27 cellular contexts compared by ENCODE assay signal in genomic region chr10:68895041-68895440, GRCh38.
"Had no signal": no experiment of that assay in that cellular context is flagged by ENCODE, and none has a peak within 500 bp of the region (broad histone marks: within the 10 kb centered on the region; RNA-seq: fewer than 3 reads in every experiment).

No MANE protein-coding gene starts in this region.

- FAIRE-seq: HTR-8/SVneo had no signal

- H3K9ac ChIP-seq: SK-N-SH had no signal

- H3K4me2 ChIP-seq: SK-N-SH had no signal

- H3K9me3 ChIP-seq: SK-N-SH had no signal

- DNase-seq: KBM-7; MV-4-11; NCI-H1048; NCI-H1105; NCI-H1417; NCI-H1436 treated with DMSO at 0.1 percent for 48 hours; NCI-H1694; NCI-H1930; NCI-H2081; NCI-H2107; NCI-H2171; NCI-H226; NCI-H446; NCI-H510A; NCI-H524 treated with DMSO at 0.1 percent for 48 hours; NCI-H69; NCI-H774; NK-92 treated with Interleukin-12 subunit alpha and Interleukin-12 subunit beta, amount 100 ng/mL, for 24 hours; PC-3; SHP77; SK-N-SH; SW 1271; T-cell had no signal

- H3K27ac ChIP-seq: HL-60, RWPE1 had no signal

- ATAC-seq: Panc1, PC-3, T-cell had no signal
